Comparison of ENCODE assay signal across 2 cellular contexts in genomic region chr16:64153718-64154117, GRCh38.
TF ChIP-seq lines count a peak whose summit lies in the region.

No MANE protein-coding gene starts in this region.

TF ChIP-seq in GM23338, 12 proteins besides CTCF, POLR2A, EP300 and RAD21:
- no peak for TF ChIP-seq ZNF331 (CRISPR knock-in tag; IDR thresholded peaks at IDR 0.05; ENCODE audit: low read depth)
- TF ChIP-seq ZNF114 (CRISPR knock-in tag; IDR thresholded peaks at IDR 0.05) = no peak
- no peak for TF ChIP-seq EZH2phosphoT487 (IDR thresholded peaks at IDR 0.05; ENCODE audit: unreplicated experiment)
- no peak for TF ChIP-seq EZH2 (IDR thresholded peaks at IDR 0.05; ENCODE audit: low read depth, unreplicated experiment)
- TF ChIP-seq ZNF462 (CRISPR knock-in tag; IDR thresholded peaks at IDR 0.05) = no peak
- TF ChIP-seq JUNB (IDR thresholded peaks at IDR 0.05; ENCODE audit: unreplicated experiment) = no peak
- TF ChIP-seq, protein P1, sequence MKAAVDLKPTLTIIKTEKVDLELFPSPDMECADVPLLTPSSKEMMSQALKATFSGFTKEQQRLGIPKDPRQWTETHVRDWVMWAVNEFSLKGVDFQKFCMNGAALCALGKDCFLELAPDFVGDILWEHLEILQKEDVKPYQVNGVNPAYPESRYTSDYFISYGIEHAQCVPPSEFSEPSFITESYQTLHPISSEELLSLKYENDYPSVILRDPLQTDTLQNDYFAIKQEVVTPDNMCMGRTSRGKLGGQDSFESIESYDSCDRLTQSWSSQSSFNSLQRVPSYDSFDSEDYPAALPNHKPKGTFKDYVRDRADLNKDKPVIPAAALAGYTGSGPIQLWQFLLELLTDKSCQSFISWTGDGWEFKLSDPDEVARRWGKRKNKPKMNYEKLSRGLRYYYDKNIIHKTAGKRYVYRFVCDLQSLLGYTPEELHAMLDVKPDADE (IDR thresholded peaks at IDR 0.05) = no peak
- TF ChIP-seq NANOG (IDR thresholded peaks at IDR 0.05; ENCODE audit: borderline replicate concordance) = no peak
TF ChIP-seq in GM23338: peak in this region for 0.

TF ChIP-seq in HepG2, 621 proteins besides CTCF, POLR2A, EP300 and RAD21:
- no peak for TF ChIP-seq ZNF546 (CRISPR knock-in tag; conservative IDR thresholded peaks at IDR 0.05)
- TF ChIP-seq KLF6 (CRISPR knock-in tag; IDR thresholded peaks at IDR 0.05) = no peak
- TF ChIP-seq CEBPB (IDR thresholded peaks at IDR 0.05; ENCODE audit: borderline replicate concordance, low read depth, low read length) = no peak
- TF ChIP-seq, protein P2, sequence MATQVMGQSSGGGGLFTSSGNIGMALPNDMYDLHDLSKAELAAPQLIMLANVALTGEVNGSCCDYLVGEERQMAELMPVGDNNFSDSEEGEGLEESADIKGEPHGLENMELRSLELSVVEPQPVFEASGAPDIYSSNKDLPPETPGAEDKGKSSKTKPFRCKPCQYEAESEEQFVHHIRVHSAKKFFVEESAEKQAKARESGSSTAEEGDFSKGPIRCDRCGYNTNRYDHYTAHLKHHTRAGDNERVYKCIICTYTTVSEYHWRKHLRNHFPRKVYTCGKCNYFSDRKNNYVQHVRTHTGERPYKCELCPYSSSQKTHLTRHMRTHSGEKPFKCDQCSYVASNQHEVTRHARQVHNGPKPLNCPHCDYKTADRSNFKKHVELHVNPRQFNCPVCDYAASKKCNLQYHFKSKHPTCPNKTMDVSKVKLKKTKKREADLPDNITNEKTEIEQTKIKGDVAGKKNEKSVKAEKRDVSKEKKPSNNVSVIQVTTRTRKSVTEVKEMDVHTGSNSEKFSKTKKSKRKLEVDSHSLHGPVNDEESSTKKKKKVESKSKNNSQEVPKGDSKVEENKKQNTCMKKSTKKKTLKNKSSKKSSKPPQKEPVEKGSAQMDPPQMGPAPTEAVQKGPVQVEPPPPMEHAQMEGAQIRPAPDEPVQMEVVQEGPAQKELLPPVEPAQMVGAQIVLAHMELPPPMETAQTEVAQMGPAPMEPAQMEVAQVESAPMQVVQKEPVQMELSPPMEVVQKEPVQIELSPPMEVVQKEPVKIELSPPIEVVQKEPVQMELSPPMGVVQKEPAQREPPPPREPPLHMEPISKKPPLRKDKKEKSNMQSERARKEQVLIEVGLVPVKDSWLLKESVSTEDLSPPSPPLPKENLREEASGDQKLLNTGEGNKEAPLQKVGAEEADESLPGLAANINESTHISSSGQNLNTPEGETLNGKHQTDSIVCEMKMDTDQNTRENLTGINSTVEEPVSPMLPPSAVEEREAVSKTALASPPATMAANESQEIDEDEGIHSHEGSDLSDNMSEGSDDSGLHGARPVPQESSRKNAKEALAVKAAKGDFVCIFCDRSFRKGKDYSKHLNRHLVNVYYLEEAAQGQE (IDR thresholded peaks at IDR 0.05; ENCODE audit: borderline replicate concordance in 1 of 2, low read depth in 1 of 2, low read length in 2 of 2) = no peak
- no peak for TF ChIP-seq ZNF30 (CRISPR knock-in tag; IDR thresholded peaks at IDR 0.05)
- no peak for TF ChIP-seq ZNF335 (CRISPR knock-in tag; IDR thresholded peaks at IDR 0.05)
- TF ChIP-seq PBX2 (CRISPR knock-in tag; IDR thresholded peaks at IDR 0.05) = no peak
- no peak for TF ChIP-seq PAXIP1 (CRISPR knock-in tag; conservative IDR thresholded peaks at IDR 0.05)
- no peak for TF ChIP-seq MEF2D (CRISPR knock-in tag; IDR thresholded peaks at IDR 0.05)
- TF ChIP-seq ZNF788 (CRISPR knock-in tag; IDR thresholded peaks at IDR 0.05; ENCODE audit: borderline replicate concordance) = no peak
- TF ChIP-seq, protein P3, sequence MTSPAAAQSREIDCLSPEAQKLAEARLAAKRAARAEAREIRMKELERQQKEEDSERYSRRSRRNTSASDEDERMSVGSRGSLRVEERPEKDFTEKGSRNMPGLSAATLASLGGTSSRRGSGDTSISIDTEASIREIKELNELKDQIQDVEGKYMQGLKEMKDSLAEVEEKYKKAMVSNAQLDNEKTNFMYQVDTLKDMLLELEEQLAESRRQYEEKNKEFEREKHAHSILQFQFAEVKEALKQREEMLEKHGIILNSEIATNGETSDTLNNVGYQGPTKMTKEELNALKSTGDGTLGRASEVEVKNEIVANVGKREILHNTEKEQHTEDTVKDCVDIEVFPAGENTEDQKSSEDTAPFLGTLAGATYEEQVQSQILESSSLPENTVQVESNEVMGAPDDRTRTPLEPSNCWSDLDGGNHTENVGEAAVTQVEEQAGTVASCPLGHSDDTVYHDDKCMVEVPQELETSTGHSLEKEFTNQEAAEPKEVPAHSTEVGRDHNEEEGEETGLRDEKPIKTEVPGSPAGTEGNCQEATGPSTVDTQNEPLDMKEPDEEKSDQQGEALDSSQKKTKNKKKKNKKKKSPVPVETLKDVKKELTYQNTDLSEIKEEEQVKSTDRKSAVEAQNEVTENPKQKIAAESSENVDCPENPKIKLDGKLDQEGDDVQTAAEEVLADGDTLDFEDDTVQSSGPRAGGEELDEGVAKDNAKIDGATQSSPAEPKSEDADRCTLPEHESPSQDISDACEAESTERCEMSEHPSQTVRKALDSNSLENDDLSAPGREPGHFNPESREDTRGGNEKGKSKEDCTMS (CRISPR knock-in tag; conservative IDR thresholded peaks at IDR 0.05) = no peak
- no peak for TF ChIP-seq ZKSCAN1 (IDR thresholded peaks at IDR 0.05; ENCODE audit: low read length)
- TF ChIP-seq, protein P4, sequence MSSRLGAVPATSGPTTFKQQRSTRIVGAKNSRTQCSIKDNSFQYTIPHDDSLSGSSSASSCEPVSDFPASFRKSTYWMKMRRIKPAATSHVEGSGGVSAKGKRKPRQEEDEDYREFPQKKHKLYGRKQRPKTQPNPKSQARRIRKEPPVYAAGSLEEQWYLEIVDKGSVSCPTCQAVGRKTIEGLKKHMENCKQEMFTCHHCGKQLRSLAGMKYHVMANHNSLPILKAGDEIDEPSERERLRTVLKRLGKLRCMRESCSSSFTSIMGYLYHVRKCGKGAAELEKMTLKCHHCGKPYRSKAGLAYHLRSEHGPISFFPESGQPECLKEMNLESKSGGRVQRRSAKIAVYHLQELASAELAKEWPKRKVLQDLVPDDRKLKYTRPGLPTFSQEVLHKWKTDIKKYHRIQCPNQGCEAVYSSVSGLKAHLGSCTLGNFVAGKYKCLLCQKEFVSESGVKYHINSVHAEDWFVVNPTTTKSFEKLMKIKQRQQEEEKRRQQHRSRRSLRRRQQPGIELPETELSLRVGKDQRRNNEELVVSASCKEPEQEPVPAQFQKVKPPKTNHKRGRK (CRISPR knock-in tag; IDR thresholded peaks at IDR 0.05) = no peak
- TF ChIP-seq NFRKB (IDR thresholded peaks at IDR 0.05) = no peak
- TF ChIP-seq, protein P5, sequence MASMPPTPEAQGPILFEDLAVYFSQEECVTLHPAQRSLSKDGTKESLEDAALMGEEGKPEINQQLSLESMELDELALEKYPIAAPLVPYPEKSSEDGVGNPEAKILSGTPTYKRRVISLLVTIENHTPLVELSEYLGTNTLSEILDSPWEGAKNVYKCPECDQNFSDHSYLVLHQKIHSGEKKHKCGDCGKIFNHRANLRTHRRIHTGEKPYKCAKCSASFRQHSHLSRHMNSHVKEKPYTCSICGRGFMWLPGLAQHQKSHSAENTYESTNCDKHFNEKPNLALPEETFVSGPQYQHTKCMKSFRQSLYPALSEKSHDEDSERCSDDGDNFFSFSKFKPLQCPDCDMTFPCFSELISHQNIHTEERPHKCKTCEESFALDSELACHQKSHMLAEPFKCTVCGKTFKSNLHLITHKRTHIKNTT (CRISPR knock-in tag; IDR thresholded peaks at IDR 0.05) = no peak
- TF ChIP-seq SMYD3 (CRISPR knock-in tag; IDR thresholded peaks at IDR 0.05) = no peak
- TF ChIP-seq KDM5B (CRISPR knock-in tag; IDR thresholded peaks at IDR 0.05; ENCODE audit: borderline replicate concordance) = no peak
- TF ChIP-seq GPN1 (CRISPR knock-in tag; IDR thresholded peaks at IDR 0.05; ENCODE audit: borderline replicate concordance) = no peak
- TF ChIP-seq RBM39 (IDR thresholded peaks at IDR 0.05; ENCODE audit: low read depth, low read length, poor library complexity, severe bottlenecking) = no peak
- no peak for TF ChIP-seq TCF12 (IDR thresholded peaks at IDR 0.05)
- TF ChIP-seq TCF12 (CRISPR knock-in tag; IDR thresholded peaks at IDR 0.05) = no peak
